18 cellular contexts compared by ENCODE assay signal in the genomic region with DNA sequence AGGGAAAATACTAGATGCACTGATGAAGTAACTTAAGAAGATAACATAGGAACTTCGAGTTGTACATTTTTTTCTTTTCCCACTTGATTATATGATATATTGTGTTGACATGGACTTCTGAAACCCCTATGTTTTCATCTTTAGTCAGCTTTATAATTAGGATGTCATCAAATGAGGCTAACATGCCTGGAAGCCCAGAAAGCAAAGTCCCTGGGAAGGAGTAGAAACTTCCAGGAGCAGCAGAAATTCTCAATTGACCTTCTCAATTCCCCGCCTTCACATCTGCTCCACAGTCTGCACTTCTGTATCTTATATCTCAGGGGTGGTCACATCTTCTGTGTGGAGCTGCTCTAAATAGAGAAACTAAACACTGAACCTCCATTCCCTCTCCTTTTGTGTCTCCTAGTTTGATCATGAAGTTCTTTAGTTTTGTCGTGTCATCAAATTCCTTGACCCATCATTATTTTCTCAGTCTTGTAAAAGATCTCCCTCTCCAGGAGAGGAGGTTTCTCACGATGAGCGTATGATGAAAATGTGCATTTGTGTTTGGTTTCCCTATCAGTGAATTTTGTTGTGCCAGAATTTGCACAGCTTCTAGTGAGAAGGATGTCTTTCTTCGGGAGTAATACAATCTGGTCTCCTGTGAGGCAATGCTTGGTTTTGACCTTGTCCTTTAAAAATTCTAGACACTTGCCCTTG.
A peak's percentile ranks its signal among the peaks of the same experiment; 100 is the strongest.
DNase-seq lines count a peak whose midpoint lies in the region; ATAC-seq, FAIRE-seq and TF ChIP-seq lines count a peak whose summit lies in the region.
"Had no signal": no experiment of that assay in that cellular context is flagged by ENCODE, and none has a peak within 500 bp of the region (broad histone marks: within the 10 kb centered on the region; RNA-seq: fewer than 3 reads in every experiment).

No MANE protein-coding gene starts in this region.

- peak overlapping the region; percentile 95 for H3K56ac ChIP-seq in IMR-90 (ENCODE audit: extremely low read depth, insufficient read depth, low read length)

- dilution Hi-C loops in IMR-90 (cut with HindIII; ENCODE audit: low sequenced_read_pairs, unreplicated experiment), result no loop called here

- in situ Hi-C loops in IMR-90 (cut with MboI; ENCODE audit: low sequenced_read_pairs), result no loop called here

- H4K5ac ChIP-seq in IMR-90 (ENCODE audit: low read depth, low read length), result peak overlapping the region; percentile 80

- peaks cover 9% of the 10 kb centered on the region for H3K9me1 ChIP-seq in IMR-90 (ENCODE audit: insufficient read depth, low read length)

- H3K9me3 ChIP-seq in A549, result no peaks in the 10 kb centered on the region
- H3K9me3 ChIP-seq in IMR-90 (ENCODE audit: control insufficient read depth, insufficient read depth, low read length), result no peaks in the 10 kb centered on the region
- H3K9me3 ChIP-seq in adrenal gland (replicated peaks in 1 of 3), result no peaks in the 10 kb centered on the region
- peaks cover 3% of the 10 kb centered on the region; the same call in 1 of the 2 replicates for H3K9me3 ChIP-seq in BE2C

- H3K4me2 ChIP-seq in A549 (no peak overlapping the region), IMR-90 (ENCODE audit: low read depth, low read length) (peak overlapping the region; percentile 6; the same call in 1 of the 2 replicates)

- H3K23ac ChIP-seq in IMR-90 (ENCODE audit: low read depth, low read length), result peak overlapping the region; percentile 97

- H3K36me3 ChIP-seq in IMR-90 (ENCODE audit: control insufficient read depth, insufficient read depth, low read length), result no peaks in the 10 kb centered on the region
- no peaks in the 10 kb centered on the region for H3K36me3 ChIP-seq in adrenal gland (replicated peaks in 1 of 2)
- no peaks in the 10 kb centered on the region for H3K36me3 ChIP-seq in BE2C
- H3K36me3 ChIP-seq: left lung, transverse colon had no signal

- H3K27ac ChIP-seq in A549 (no peak overlapping the region), IMR-90 (ENCODE audit: insufficient read depth, low read length) (peak overlapping the region; percentile 85), adrenal gland (no peak overlapping the region)
- H3K27ac ChIP-seq: left lung had no signal

- H3K4me3 Mint-ChIP-seq in mesothelial cell of epicardium, result no peak overlapping the region
- H3K4me3 Mint-ChIP-seq: natural killer cell, WTC11 had no signal

- H2AK9ac ChIP-seq in IMR-90 (replicated peaks; ENCODE audit: low read depth, low read length, poor library complexity), result no peak overlapping the region

- peak overlapping the region; percentile 96 for H2BK5ac ChIP-seq in IMR-90 (ENCODE audit: low read depth, low read length, poor library complexity, severe bottlenecking)

- DNase-seq in A549 (ENCODE audit: low read depth in 1 of 2, low spot score in 1 of 2) (no peak), IMR-90 (peak; percentile 20), cerebellar cortex (ENCODE audit: low spot score) (peak; percentile 19), mesothelial cell of epicardium (ENCODE audit: low spot score in 2 of 2, unreplicated experiment in 2 of 2) (no peak), adrenal gland (no peak), left colon (no peak), BE2C (no peak)
- DNase-seq: activated naive CD4-positive, alpha-beta T cell; head of caudate nucleus; KG1; left lung; natural killer cell; NCI-H1436; NCI-H446 treated with DMSO at 0.1 percent for 48 hours; stimulated activated CD4-positive, alpha-beta T cell treated with anti-CD3 and anti-CD28 coated beads, Interleukin-2, amount 100 ng/mL, for 48 hours; transverse colon had no signal

- ATAC-seq in A549 (no peak), IMR-90 (ENCODE audit: low read depth) (no peak; the same call in 1 of the 2 replicates), HG02970 (IDR thresholded peaks at IDR 0.05; ENCODE audit: low FRiP score, unreplicated experiment) (no peak), left colon (no peak)
- ATAC-seq: natural killer cell, WTC11 had no signal

- H3K4me1 ChIP-seq in A549 (no peaks in the 10 kb centered on the region), IMR-90 (ENCODE audit: control insufficient read depth, insufficient read depth, low read length) (peaks cover 11% of the 10 kb centered on the region), adrenal gland (replicated peaks in 1 of 2) (no peaks in the 10 kb centered on the region), BE2C (no peaks in the 10 kb centered on the region)
- H3K4me1 ChIP-seq: left lung, transverse colon had no signal

- H3K36me3 Mint-ChIP-seq in mesothelial cell of epicardium, result peaks cover 13% of the 10 kb centered on the region

- peaks cover 15% of the 10 kb centered on the region for H3K4me1 Mint-ChIP-seq in mesothelial cell of epicardium
- H3K4me1 Mint-ChIP-seq: natural killer cell, WTC11 had no signal

- H3K4ac ChIP-seq in IMR-90 (ENCODE audit: low read depth, low read length), result peak overlapping the region; percentile 96

- no peak for TF ChIP-seq EP300 in A549 (IDR thresholded peaks at IDR 0.05)

- peaks cover 35% of the 10 kb centered on the region for H3K9me3 Mint-ChIP-seq in mesothelial cell of epicardium

- peak overlapping the region; percentile 79 for H2AK5ac ChIP-seq in IMR-90 (ENCODE audit: low read depth, low read length)

- intact Hi-C loops in IMR-90 (cut with micrococcal nuclease) (loop anchor here (1.0 kb wide), 1 partner anchor 31 kb away; no protein-coding TSS in a partner anchor), adrenal gland (cut with DNase I) (no loop called here), left colon (cut with DNase I, micrococcal nuclease) (no loop called here)

- no peaks in the 10 kb centered on the region for H3K27me3 Mint-ChIP-seq in mesothelial cell of epicardium (ENCODE audit: low read depth)

- H3K4me3 ChIP-seq in A549, result no peak overlapping the region
- no peak overlapping the region for H3K4me3 ChIP-seq in IMR-90 (ENCODE audit: insufficient read depth, low read depth, low read length)
- no peak overlapping the region for H3K4me3 ChIP-seq in adrenal gland
- H3K4me3 ChIP-seq in BE2C (ENCODE audit: low read depth, low read length), result no peak overlapping the region
- H3K4me3 ChIP-seq: left lung, transverse colon had no signal

- H2AFZ ChIP-seq in IMR-90 (replicated peaks; ENCODE audit: low read length, poor library complexity), result peak overlapping the region; percentile 44

- POLR2A ChIA-PET in A549 (lab: Yijun Ruan, JAX), result no interaction called here
- POLR2A ChIA-PET in IMR-90 (lab: Charles Lee; ENCODE audit: unreplicated experiment), result no interaction called here

- H4K20me1 ChIP-seq in IMR-90 (ENCODE audit: insufficient read depth, low read length), result no peaks in the 10 kb centered on the region

- peak overlapping the region; percentile 90 for H3K18ac ChIP-seq in IMR-90 (ENCODE audit: low read depth, low read length)

- TF ChIP-seq CTCF in A549 (IDR thresholded peaks at IDR 0.05) (no peak), IMR-90 (conservative IDR thresholded peaks at IDR 0.05; ENCODE audit: low read depth, low read length) (no peak), mesothelial cell of epicardium (IDR thresholded peaks at IDR 0.05; ENCODE audit: unreplicated experiment) (no peak), adrenal gland (IDR thresholded peaks at IDR 0.05) (no peak), BE2C (IDR thresholded peaks at IDR 0.05; ENCODE audit: low read depth, low read length) (no peak)

- H3K27ac Mint-ChIP-seq in mesothelial cell of epicardium, result peak overlapping the region; percentile 35
- H3K27ac Mint-ChIP-seq: natural killer cell, WTC11 had no signal

- no peak for TF ChIP-seq RAD21 in A549 (conservative IDR thresholded peaks at IDR 0.05 in 1 of 2, IDR thresholded peaks at IDR 0.05 in 1 of 2)
- TF ChIP-seq RAD21 in IMR-90 (IDR thresholded peaks at IDR 0.05; ENCODE audit: low read length), result no peak

- peak overlapping the region; percentile 99 for H4K91ac ChIP-seq in IMR-90 (ENCODE audit: insufficient read depth, low read depth, low read length)

- peak overlapping the region; percentile 20 for H3K9ac ChIP-seq in IMR-90 (ENCODE audit: low read depth, low read length)

- no peak for FAIRE-seq in A549 (lab: Jason Lieb, UNC)

- H3K14ac ChIP-seq in IMR-90 (replicated peaks; ENCODE audit: low read depth, low read length), result peak overlapping the region; percentile 99

- peaks cover 0 to 7% of the 10 kb centered on the region in 2 experiments; a peak in 1 of 4 replicates for H3K79me1 ChIP-seq in IMR-90 (ENCODE audit: low read depth in 1 of 2, low read length in 2 of 2)

- H4K8ac ChIP-seq in IMR-90 (ENCODE audit: low read depth in 2 of 2, low read length in 2 of 2), result peak overlapping the region; percentile 90 to 97

- H2BK15ac ChIP-seq in IMR-90 (ENCODE audit: low read depth, low read length), result peak overlapping the region; percentile 99

- TF ChIP-seq POLR2A in A549 (IDR thresholded peaks at IDR 0.05; ENCODE audit: low read length), result no peak
- no peak for TF ChIP-seq POLR2A in IMR-90 (IDR thresholded peaks at IDR 0.05; ENCODE audit: low read depth, low read length)
- no peak for TF ChIP-seq POLR2A in adrenal gland (IDR thresholded peaks at IDR 0.05)

- no TSS peak for BruUV-seq in IMR-90 (replicated peaks; lab: Mats Ljungman, UMichigan)

- H2BK120ac ChIP-seq in IMR-90 (ENCODE audit: low read depth, low read length), result peak overlapping the region; percentile 99

- H2BK20ac ChIP-seq in IMR-90 (ENCODE audit: low read depth, low read length), result peak overlapping the region; percentile 99

- CTCF ChIA-PET in A549 (lab: Yijun Ruan, JAX) (interaction anchor here (0.6 kb wide), 1 partner anchor 9 kb away, joined by 3 read pairs; no protein-coding TSS in a partner anchor), IMR-90 (lab: Yijun Ruan, JAX) (no interaction called here)

- H3K27me3 ChIP-seq in IMR-90 (ENCODE audit: control insufficient read depth, insufficient read depth, low read length) (no peaks in the 10 kb centered on the region), adrenal gland (no peaks in the 10 kb centered on the region), BE2C (no peaks in the 10 kb centered on the region)
- H3K27me3 ChIP-seq: left lung, transverse colon had no signal

- 25% methylated on average over 6 of the region's 6 CpGs for WGBS in A549 (ENCODE audit: missing lambda C conversion rate)
- no CpG with 5 or more reads among the region's 6 CpGs for WGBS in IMR-90 (ENCODE audit: extremely low coverage in 2 of 2, insufficient read length in 1 of 2), 2 experiments
- WGBS in adrenal gland, 4 donors, result 78 to 87% (median 81%) methylated on average over 6 of the region's 6 CpGs

TF ChIP-seq in A549, 52 proteins besides CTCF, POLR2A, EP300 and RAD21:
- TF ChIP-seq BHLHE40 (IDR thresholded peaks at IDR 0.05; ENCODE audit: low read depth, low read length), result no peak
- TF ChIP-seq TP53 (CRISPR knock-in tag; IDR thresholded peaks at IDR 0.05), result no peak
- peak; percentile 90 for TF ChIP-seq MAFK (IDR thresholded peaks at IDR 0.05; ENCODE audit: partially characterized antibody)
- no peak for TF ChIP-seq JUNB (IDR thresholded peaks at IDR 0.05)

TF ChIP-seq in IMR-90, 13 proteins besides CTCF, POLR2A, EP300 and RAD21:
- TF ChIP-seq MAZ (IDR thresholded peaks at IDR 0.05; ENCODE audit: borderline replicate concordance, low read depth, low read length) (no peak), MAFK (IDR thresholded peaks at IDR 0.05; ENCODE audit: low read depth, low read length) (peak; percentile 94)
TF ChIP-seq in IMR-90: peak in this region for 1.

Comparison
In these comparisons a context has a peak if more than half of its experiments do, and no peak if none do; other contexts are left out.
1. DNase-seq: peak in IMR-90 (single experiment) and cerebellar cortex (single experiment); none in A549 (0 of 2), mesothelial cell of epicardium (0 of 2), adrenal gland (0 of 7), left colon (0 of 2) and BE2C (single experiment).